ENCODE assay signal across 8 cellular contexts in the genomic region with DNA sequence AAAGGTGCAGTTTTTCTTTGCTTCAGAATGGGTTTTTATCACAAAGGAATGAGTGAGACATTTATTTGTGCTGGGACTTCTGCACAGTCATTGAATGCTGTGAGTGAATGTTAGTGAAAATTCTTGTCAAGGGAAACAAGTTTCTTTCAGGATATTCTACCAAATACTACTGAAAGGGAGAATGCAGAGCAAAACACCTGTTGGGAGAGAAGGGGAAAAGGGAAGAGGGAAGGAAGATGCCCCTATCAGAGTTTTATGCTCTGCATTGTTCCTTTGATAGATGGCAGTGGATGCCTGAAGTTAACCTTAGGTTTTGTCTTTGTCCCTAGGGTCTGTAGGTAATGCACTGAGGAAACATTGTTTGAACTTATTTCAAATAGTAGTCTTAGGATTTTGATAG. TPM values are rescaled to one million over a fixed set of nuclear protein-coding genes. Genes with fewer than 3 reads are reported as not detected.
DNase-seq lines count a peak whose midpoint lies in the region; ATAC-seq and TF ChIP-seq lines count a peak whose summit lies in the region.
"Had no signal": no experiment of that assay in that cellular context is flagged by ENCODE, and none has a peak within 500 bp of the region (broad histone marks: within the 10 kb centered on the region; RNA-seq: fewer than 3 reads in every experiment).

No MANE protein-coding gene starts in this region.

- no peak overlapping the region for H2AFZ ChIP-seq in mammary epithelial cell (ENCODE audit: low read depth, low read length)

- no peaks in the 10 kb centered on the region for H3K9me3 ChIP-seq in mammary epithelial cell (replicated peaks; ENCODE audit: insufficient read depth, low read length)
- H3K9me3 ChIP-seq in skeletal muscle satellite cell (replicated peaks; ENCODE audit: low read length), result no peaks in the 10 kb centered on the region

- BruUV-seq in mammary epithelial cell (replicated peaks; lab: Mats Ljungman, UMichigan), result no TSS peak

- H3K4me2 ChIP-seq in mammary epithelial cell (ENCODE audit: insufficient read depth, low read depth, low read length) (peak overlapping the region; percentile 82), skeletal muscle satellite cell (ENCODE audit: low read length) (peak overlapping the region; percentile 84)

- POLR2A ChIA-PET in activated CD4-positive, alpha-beta T cell treated with anti-CD3 and anti-CD28 coated beads for 36 hours (lab: Charles Lee), result no interaction called here

- H3K27ac Mint-ChIP-seq in activated CD4-positive, alpha-beta T cell treated with anti-CD3 and anti-CD28 coated beads for 36 hours, result peak overlapping the region; percentile 95

- H3K4me3 ChIP-seq in mammary epithelial cell (replicated peaks in 1 of 3; ENCODE audit: insufficient read depth in 1 of 3, low read depth in 2 of 3, low read length in 3 of 3), result peak overlapping the region; percentile 80 to 85 (median 81)
- peak overlapping the region; percentile 95 for H3K4me3 ChIP-seq in skeletal muscle satellite cell (ENCODE audit: low read length)

- peaks cover 21% of the 10 kb centered on the region for H3K4me1 ChIP-seq in mammary epithelial cell (ENCODE audit: insufficient read depth, low read length)
- peaks cover 17% of the 10 kb centered on the region for H3K4me1 ChIP-seq in skeletal muscle satellite cell (ENCODE audit: control insufficient read depth, insufficient read depth, low read length)

- dilution Hi-C loops in mammary epithelial cell (cut with HindIII; ENCODE audit: low sequenced_read_pairs), result no loop called here

- peak overlapping the region; percentile 92 for H3K27ac ChIP-seq in mammary epithelial cell (ENCODE audit: insufficient read depth, low read depth, low read length)

- DNase-seq in activated CD4-positive, alpha-beta T cell treated with anti-CD3 and anti-CD28 coated beads for 36 hours, result no peak
- no peak for DNase-seq in activated CD4-positive, alpha-beta T cell treated with anti-CD3 and anti-CD28 coated beads, Interleukin-2, amount 50 U/mL, for 1 hour
- DNase-seq in mammary epithelial cell (no peak), EL (no peak)
- DNase-seq: ACHN, NCI-H446 treated with DMSO at 0.1 percent for 48 hours had no signal

- peaks cover 41% of the 10 kb centered on the region for H3K36me3 Mint-ChIP-seq in activated CD4-positive, alpha-beta T cell treated with anti-CD3 and anti-CD28 coated beads for 36 hours (ENCODE audit: low read depth)

- H3K4me3 Mint-ChIP-seq in activated CD4-positive, alpha-beta T cell treated with anti-CD3 and anti-CD28 coated beads for 36 hours, result peak overlapping the region; percentile 96

- H3K27me3 ChIP-seq in mammary epithelial cell (ENCODE audit: insufficient read depth, low read length) (no peaks in the 10 kb centered on the region), skeletal muscle satellite cell (ENCODE audit: control insufficient read depth, insufficient read depth, low read length) (no peaks in the 10 kb centered on the region)

- H3K27me3 Mint-ChIP-seq in activated CD4-positive, alpha-beta T cell treated with anti-CD3 and anti-CD28 coated beads for 36 hours, result no peaks in the 10 kb centered on the region

- intact Hi-C loops in activated CD4-positive, alpha-beta T cell treated with anti-CD3 and anti-CD28 coated beads for 36 hours (cut with DNase I, micrococcal nuclease), result loop anchor here in 1 of 2 experiments (10.0 kb wide), 1 partner anchor 1173 kb away; a partner anchor contains a TSS
- intact Hi-C loops in mammary epithelial cell (cut with micrococcal nuclease), result no loop called here

- H3K9ac ChIP-seq in mammary epithelial cell (ENCODE audit: insufficient read depth, low read length) (peak overlapping the region; percentile 94), skeletal muscle satellite cell (ENCODE audit: low read depth, low read length) (peak overlapping the region; percentile 98)

- ATAC-seq in activated CD4-positive, alpha-beta T cell treated with anti-CD3 and anti-CD28 coated beads for 36 hours, result no peak
- ATAC-seq in GM18517 (IDR thresholded peaks at IDR 0.05; ENCODE audit: unreplicated experiment), result no peak

- in situ Hi-C loops in mammary epithelial cell (cut with MboI; ENCODE audit: low sequenced_read_pairs in 2 of 2), result no loop called here

- CTCF ChIA-PET in activated CD4-positive, alpha-beta T cell treated with anti-CD3 and anti-CD28 coated beads for 36 hours (lab: Charles Lee), result interaction anchor here (1.7 kb wide), 1 partner anchor 11 kb away, joined by 4 read pairs; no protein-coding TSS in a partner anchor
- CTCF ChIA-PET in mammary epithelial cell (lab: Charles Lee; ENCODE audit: low non-redundant PET), result no interaction called here

- no peak for TF ChIP-seq CTCF in mammary epithelial cell (conservative IDR thresholded peaks at IDR 0.05 in 1 of 2, IDR thresholded peaks at IDR 0.05 in 1 of 2; ENCODE audit: extremely low read depth in 1 of 2, insufficient read depth in 1 of 2, low read depth in 1 of 2, low read length in 2 of 2)

- H3K36me3 ChIP-seq in mammary epithelial cell (ENCODE audit: insufficient read depth, low read length) (no peaks in the 10 kb centered on the region), skeletal muscle satellite cell (ENCODE audit: insufficient read depth, low read length) (peaks cover 14% of the 10 kb centered on the region)

- H4K20me1 ChIP-seq in mammary epithelial cell (ENCODE audit: insufficient read depth, low read length), result no peaks in the 10 kb centered on the region

- H3K9me3 Mint-ChIP-seq in activated CD4-positive, alpha-beta T cell treated with anti-CD3 and anti-CD28 coated beads for 36 hours (ENCODE audit: low read depth), result no peaks in the 10 kb centered on the region

- H3K4me1 Mint-ChIP-seq in activated CD4-positive, alpha-beta T cell treated with anti-CD3 and anti-CD28 coated beads for 36 hours, result peaks cover 51% of the 10 kb centered on the region

- peaks cover 92% of the 10 kb centered on the region for H3K79me2 ChIP-seq in mammary epithelial cell (ENCODE audit: insufficient read depth, low read length)

RNA-seq across cellular contexts. Expression of a gene that starts 3.1 kb away (rescaled TPM):
- 10 to 100 TPM; 75.2 to 81.4 TPM for total RNA-seq in activated CD4-positive, alpha-beta T cell treated with anti-CD3 and anti-CD28 coated beads for 36 hours
- 10 to 100 TPM; 44.2 to 81.9 TPM for total RNA-seq in mammary epithelial cell
- polyA plus RNA-seq in mammary epithelial cell, result 57.8 TPM
- 152 TPM for polyA minus RNA-seq in mammary epithelial cell
- 31.7 and 43.3 TPM in 2 replicates for total RNA-seq in skeletal muscle satellite cell (2012; rRNA removed)

RNA-seq across cellular contexts. Expression of a gene that starts 13.0 kb away (rescaled TPM):
- 10 to 100 TPM; 11.8 to 13.4 TPM for total RNA-seq in activated CD4-positive, alpha-beta T cell treated with anti-CD3 and anti-CD28 coated beads for 36 hours
- 10 to 100 TPM; 10.2 to 15.6 TPM for total RNA-seq in mammary epithelial cell
- 5.8 TPM for polyA plus RNA-seq in mammary epithelial cell
- 8.3 TPM for polyA minus RNA-seq in mammary epithelial cell
- total RNA-seq in skeletal muscle satellite cell (2012; rRNA removed), result 9.1 and 9.4 TPM in 2 replicates

RNA-seq across cellular contexts. Expression of a gene that starts 13.1 kb away (rescaled TPM):
- total RNA-seq in activated CD4-positive, alpha-beta T cell treated with anti-CD3 and anti-CD28 coated beads for 36 hours, result 100 to 1,000 TPM; 110 to 127 TPM
- total RNA-seq in mammary epithelial cell, result 100 to 1,000 TPM; 103 to 123 TPM
- 79.1 TPM for polyA plus RNA-seq in mammary epithelial cell
- polyA minus RNA-seq in mammary epithelial cell, result 171 TPM
- total RNA-seq in skeletal muscle satellite cell (2012; rRNA removed), result 43.9 and 51.5 TPM in 2 replicates

RNA-seq across cellular contexts. Expression of a gene that starts 43.9 kb away (rescaled TPM):
- total RNA-seq in activated CD4-positive, alpha-beta T cell treated with anti-CD3 and anti-CD28 coated beads for 36 hours, result 10 to 100 TPM in 1 of 2 experiments, 1 to 10 TPM in 1; 9.2 to 10.2 TPM
- 10 to 100 TPM; 12.2 to 14.3 TPM for total RNA-seq in mammary epithelial cell
- 14.1 TPM for polyA plus RNA-seq in mammary epithelial cell
- 12.0 TPM for polyA minus RNA-seq in mammary epithelial cell
- 7.6 and 9.4 TPM in 2 replicates for total RNA-seq in skeletal muscle satellite cell (2012; rRNA removed)

RNA-seq across cellular contexts. Expression of a gene that starts 53.6 kb away (rescaled TPM):
- total RNA-seq in activated CD4-positive, alpha-beta T cell treated with anti-CD3 and anti-CD28 coated beads for 36 hours, result 10 to 100 TPM; 14.3 to 16.4 TPM
- total RNA-seq in mammary epithelial cell, result 10 to 100 TPM in 1 of 2 donors, 1 to 10 TPM in 1; 4.3 to 10.1 TPM
- 8.7 TPM for polyA plus RNA-seq in mammary epithelial cell
- 0.47 TPM for polyA minus RNA-seq in mammary epithelial cell
- total RNA-seq in skeletal muscle satellite cell (2012; rRNA removed), result 6.6 and 7.4 TPM in 2 replicates
